1 cellular context compared by ENCODE assay signal in genomic region chr6:26103770-26104456, GRCh38.
TF ChIP-seq lines count a peak whose summit lies in the region.

No MANE protein-coding gene starts in this region.

TF ChIP-seq in GM12878, 131 proteins besides CTCF, POLR2A, EP300 and RAD21 (continued from another document and continues in another):
- TF ChIP-seq E4F1 (IDR thresholded peaks at IDR 0.05; ENCODE audit: borderline replicate concordance, partially characterized antibody) = peak; percentile 32
- 0 out of 2 replicates have a peak, but pooled peaks have one; percentile 64 for TF ChIP-seq ZBTB4 (CRISPR knock-in tag; IDR thresholded peaks at IDR 0.05)
- TF ChIP-seq RBBP5 (conservative IDR thresholded peaks at IDR 0.05) = no peak
- TF ChIP-seq E2F8 (IDR thresholded peaks at IDR 0.05; ENCODE audit: low read depth, partially characterized antibody) = peak; percentile 98
- peak; percentile 99 for TF ChIP-seq MLLT1 (IDR thresholded peaks at IDR 0.05)
- TF ChIP-seq ESRRA (IDR thresholded peaks at IDR 0.05; ENCODE audit: low read length) = no peak
- peak; percentile 32 to 68; a peak in 2 of 3 replicates for TF ChIP-seq EGR1 (IDR thresholded peaks at IDR 0.05; ENCODE audit: borderline replicate concordance in 1 of 2, low read depth in 2 of 2, low read length in 2 of 2)
- TF ChIP-seq SP1 (IDR thresholded peaks at IDR 0.05; ENCODE audit: low read depth, low read length) = peak; percentile 64
- no peak for TF ChIP-seq HDAC2 (IDR thresholded peaks at IDR 0.05)
- peak; percentile 33; the same call in 1 of the 2 replicates for TF ChIP-seq SPI1 (IDR thresholded peaks at IDR 0.05; ENCODE audit: borderline replicate concordance, insufficient read depth, low read depth, low read length)
- peak; percentile 55; the same call in 1 of the 2 replicates for TF ChIP-seq ASH2L (IDR thresholded peaks at IDR 0.05; ENCODE audit: borderline replicate concordance, low read depth)
- 0 out of 2 replicates have a peak, but pooled peaks have one; percentile 32 for TF ChIP-seq BCL11A (IDR thresholded peaks at IDR 0.05; ENCODE audit: low read depth, low read length)
- TF ChIP-seq NR2C2 (IDR thresholded peaks at IDR 0.05; ENCODE audit: borderline replicate concordance, control insufficient read depth, insufficient read length, low read depth) = no peak
- TF ChIP-seq RCOR1 (conservative IDR thresholded peaks at IDR 0.05; ENCODE audit: low read depth, low read length) = peak; percentile 85; the same call in 1 of the 2 replicates
- TF ChIP-seq SREBF1 (IDR thresholded peaks at IDR 0.05; ENCODE audit: low read length) = no peak
- TF ChIP-seq SRF (IDR thresholded peaks at IDR 0.05; ENCODE audit: low read depth in 2 of 2, low read length in 2 of 2) = no peak
- TF ChIP-seq PRDM15 (CRISPR knock-in tag; IDR thresholded peaks at IDR 0.05) = 0 out of 2 replicates have a peak, but pooled peaks have one; percentile 33
- peak; percentile 99 for TF ChIP-seq ZNF217 (IDR thresholded peaks at IDR 0.05)
- 0 out of 2 replicates have a peak, but pooled peaks have one; percentile 47 for TF ChIP-seq GATAD2B (conservative IDR thresholded peaks at IDR 0.05; ENCODE audit: low read depth)
- no peak for TF ChIP-seq HSF1 (IDR thresholded peaks at IDR 0.05; ENCODE audit: low read depth, low read length)
- peak; percentile 95 for TF ChIP-seq BACH1 (IDR thresholded peaks at IDR 0.05; ENCODE audit: borderline replicate concordance)
- TF ChIP-seq CUX1 (IDR thresholded peaks at IDR 0.05; ENCODE audit: insufficient replicate concordance, low read depth, low read length) = peak; percentile 51
- peak; percentile 5; the same call in 1 of the 2 replicates for TF ChIP-seq PKNOX1 (IDR thresholded peaks at IDR 0.05)
- TF ChIP-seq ATF2 (IDR thresholded peaks at IDR 0.05; ENCODE audit: low read length) = peak; percentile 98
- TF ChIP-seq ETV6 (conservative IDR thresholded peaks at IDR 0.05 in 1 of 2, IDR thresholded peaks at IDR 0.05 in 1 of 2; ENCODE audit: borderline replicate concordance in 1 of 2, low read depth in 1 of 2) = peak in 1 of 2 experiments; percentile 35; a peak in 1 of 4 replicates
- peak; percentile 90 for TF ChIP-seq ATF7 (IDR thresholded peaks at IDR 0.05; ENCODE audit: low read depth)
- no peak for TF ChIP-seq BMI1 (IDR thresholded peaks at IDR 0.05; ENCODE audit: borderline replicate concordance)
- no peak for TF ChIP-seq YBX1 (IDR thresholded peaks at IDR 0.05)
- peak; percentile 89 for TF ChIP-seq CHD2 (IDR thresholded peaks at IDR 0.05; ENCODE audit: borderline replicate concordance, low read depth, low read length)
- no peak; the same call in 1 of the 2 replicates for TF ChIP-seq RAD51 (IDR thresholded peaks at IDR 0.05)
